ENCODE assay signal across 8 cellular contexts in genomic region chr11:66677599-66678375, GRCh38. TPM values are rescaled to one million over a fixed set of nuclear protein-coding genes. Genes with fewer than 3 reads are reported as not detected.
A peak's percentile ranks its signal among the peaks of the same experiment; 100 is the strongest.
DNase-seq lines count a peak whose midpoint lies in the region; ATAC-seq and TF ChIP-seq lines count a peak whose summit lies in the region.

Gene RBM4B, minus strand, starts transcription at chr11:66677887. Its CDS starts 808 bp downstream, at chr11:66677079.

- ATAC-seq in HG02885 (IDR thresholded peaks at IDR 0.05; ENCODE audit: poor library complexity, unreplicated experiment): peak; percentile 92
- peak; percentile 98 to 99 (median 99) for ATAC-seq in heart right ventricle
- ATAC-seq in upper lobe of left lung (ENCODE audit: low FRiP score in 2 of 2): peak; percentile 99

- DNase-seq in NCI-H1694 (lab: John Stamatoyannopoulos, UW) (peak; percentile 88), adrenal gland (peak; percentile 96 to 99 (median 98)), heart right ventricle (peak; percentile 97 to 98), posterior cingulate gyrus (peak; percentile 95 to 99 (median 97)), upper lobe of left lung (peak; percentile 98 to 99)

- H3K4me3 ChIP-seq in adrenal gland: peak within 1 kb of the TSS in 3 of 4 donors; percentile 72 to 97 (median 91)
- H3K4me3 ChIP-seq in heart right ventricle: peak within 1 kb of the TSS; percentile 52 to 94 (median 72)
- H3K4me3 ChIP-seq in upper lobe of left lung: peak within 1 kb of the TSS; percentile 72 to 91 (median 82)

- WGBS in adrenal gland, 4 donors: 0 to 1% (median 0%) methylated on average over 5 to 61 of the region's 61 CpGs
- WGBS in heart right ventricle, 2 donors: 1% methylated on average over 58 to 61 of the region's 61 CpGs
- 0 to 1% methylated on average over 20 to 60 of the region's 61 CpGs for WGBS in upper lobe of left lung, 2 donors

- H3K27me3 ChIP-seq in adrenal gland (no peaks in the 10 kb centered on the region), heart right ventricle (no peaks in the 10 kb centered on the region), upper lobe of left lung (no peaks in the 10 kb centered on the region)

- H3K4me1 ChIP-seq in adrenal gland (replicated peaks in 1 of 2): peaks cover 9 to 33% of the 10 kb centered on the region in 2 donors
- H3K4me1 ChIP-seq in heart right ventricle: peaks cover 7 to 55% (median 38%) of the 10 kb centered on the region in 9 donors
- peaks cover 32 to 51% (median 36%) of the 10 kb centered on the region in 4 donors for H3K4me1 ChIP-seq in upper lobe of left lung

- no peaks in the 10 kb centered on the region for H3K36me3 ChIP-seq in adrenal gland (replicated peaks in 1 of 2)
- H3K36me3 ChIP-seq in heart right ventricle: peaks cover 0 to 6% (median 0%) of the 10 kb centered on the region in 9 donors
- no peaks in the 10 kb centered on the region for H3K36me3 ChIP-seq in upper lobe of left lung

- H3K27ac ChIP-seq in adrenal gland: peak within 1 kb of the TSS; percentile 86 to 97 (median 89)
- peak within 1 kb of the TSS; percentile 86 to 98 (median 92) for H3K27ac ChIP-seq in heart right ventricle
- H3K27ac ChIP-seq in upper lobe of left lung: peak within 1 kb of the TSS; percentile 89 to 98 (median 96)

- intact Hi-C loops in T-helper 1 cell treated with Interleukin-12 subunit alpha and Interleukin-12 subunit beta and Interleukin-4 antibody, amounts not matched to agents 30 ng/mL and 1 ng/mL, for 36 hours (cut with micrococcal nuclease): loop anchor here (1.0 kb wide), 13 partner anchors 39 to 269 kb away; partner anchors contain the start of genes ACTN3, BBS1, CCDC87 and CCS
- intact Hi-C loops in adrenal gland (cut with DNase I) (loop anchor here (2.0 to 5.0 kb wide), 3 partner anchors 95 to 270 kb away; no protein-coding TSS in a partner anchor), heart right ventricle (cut with DNase I) (loop anchor here (1.0 to 5.0 kb wide), 13 partner anchors 35 to 270 kb away; partner anchors contain the start of genes RBM14 (in 2 of the 10), RBM4 (in 2 of the 10), CCDC87 (in 1 of the 10) and CCS (in 1 of the 10)), posterior cingulate gyrus (cut with DNase I) (loop anchor here (1.0 to 10.0 kb wide), 5 partner anchors 39 to 269 kb away; partner anchors contain the start of genes MRPL11, RBM14 and RBM4)

- TF ChIP-seq POLR2A in GM15510 (IDR thresholded peaks at IDR 0.05; ENCODE audit: borderline replicate concordance, extremely low read depth, insufficient read length) (peak; percentile 72), adrenal gland (IDR thresholded peaks at IDR 0.05) (peak; percentile 90 to 91), upper lobe of left lung (IDR thresholded peaks at IDR 0.05) (peak in 3 of 4 donors; percentile 66 to 83 (median 81))

- peak in 1 of 4 donors; percentile 34 for TF ChIP-seq EP300 in upper lobe of left lung (IDR thresholded peaks at IDR 0.05)

- no peaks in the 10 kb centered on the region for H3K9me3 ChIP-seq in adrenal gland (replicated peaks in 1 of 3)
- no peaks in the 10 kb centered on the region for H3K9me3 ChIP-seq in heart right ventricle
- H3K9me3 ChIP-seq in upper lobe of left lung: no peaks in the 10 kb centered on the region

- TF ChIP-seq CTCF in adrenal gland (IDR thresholded peaks at IDR 0.05) (no peak), heart right ventricle (IDR thresholded peaks at IDR 0.05) (no peak), upper lobe of left lung (IDR thresholded peaks at IDR 0.05) (peak in 2 of 6 experiments; percentile 24 to 34)

RNA-seq across cellular contexts. Expression of gene RBM4B, which starts in this region (rescaled TPM):
- 15.4 and 16.8 TPM in 2 replicates for total RNA-seq in T-helper 1 cell treated with Interleukin-12 subunit alpha and Interleukin-12 subunit beta and Interleukin-4 antibody, amounts not matched to agents 30 ng/mL and 1 ng/mL, for 36 hours
- total RNA-seq in adrenal gland (10 to 100 TPM in 7 of 8 donors, 1 to 10 TPM in 1; 9.9 to 30.7 (median 18.8) TPM), heart right ventricle (10 to 100 TPM in 4 of 10 donors, 1 to 10 TPM in 6; 5.7 to 12.6 (median 9.2) TPM), upper lobe of left lung (10 to 100 TPM in 4 of 6 donors, 1 to 10 TPM in 2; 7.3 to 27.2 (median 13.9) TPM)
- polyA plus RNA-seq in adrenal gland (10 to 100 TPM; 20.9 to 29.8 (median 23.3) TPM), heart right ventricle (1 to 10 TPM; 8.2 to 9.0 TPM)

Comparison
In these comparisons a context has a peak if more than half of its experiments do, and no peak if none do; other contexts are left out.
1. Peak in every context shown above with its lines: DNase-seq, ATAC-seq, H3K4me3 ChIP-seq and H3K27ac ChIP-seq.